ENCODE assay signal across 8 cellular contexts in the genomic region with DNA sequence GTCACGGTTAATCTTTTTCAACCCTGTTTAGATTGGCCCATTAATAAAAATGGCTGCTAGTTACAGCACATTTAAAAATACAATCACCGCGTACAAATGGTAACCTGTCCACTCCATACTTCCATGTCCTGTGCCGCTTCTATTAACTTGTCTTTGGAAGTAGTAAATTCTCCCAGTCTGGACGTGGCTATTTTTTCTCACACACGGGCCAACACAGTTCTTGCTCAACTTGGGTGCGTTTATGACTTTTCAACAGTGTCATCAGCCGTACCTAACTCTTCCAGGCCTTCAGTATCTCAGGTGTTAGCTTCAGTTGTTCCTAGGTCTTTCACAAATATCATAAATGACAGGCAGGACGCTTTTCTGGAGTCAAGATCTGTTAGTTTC. TPM values are rescaled to one million over a fixed set of nuclear protein-coding genes. Genes with fewer than 3 reads are reported as not detected.
DNase-seq lines count a peak whose midpoint lies in the region; ATAC-seq and TF ChIP-seq lines count a peak whose summit lies in the region.

No MANE protein-coding gene starts in this region.

- peak overlapping the region; percentile 94 for H3K27ac ChIP-seq in colonic mucosa
- peak overlapping the region; percentile 96 for H3K27ac ChIP-seq in muscle layer of colon (ENCODE audit: low read depth, low read length)

- H3K4me1 ChIP-seq in colonic mucosa (peaks cover 4% of the 10 kb centered on the region), muscle layer of colon (ENCODE audit: insufficient read depth, low read length) (peaks cover 30% of the 10 kb centered on the region)

- DNase-seq in EH (ENCODE audit: low read depth) (peak; percentile 34), LNCaP clone FGC (ENCODE audit: low read depth) (no peak), colonic mucosa (no peak), NCI-H2196 (lab: John Stamatoyannopoulos, UW; ENCODE audit: unreplicated experiment) (no peak), NOMO-1 treated with DMSO at 0.1 percent for 48 hours (lab: John Stamatoyannopoulos, UW; ENCODE audit: unreplicated experiment) (no peak)
- DNase-seq in stimulated activated CD4-positive, alpha-beta T cell treated with anti-CD3 and anti-CD28 coated beads, Interleukin-2, amount 100 ng/mL, for 24 hours: no peak

- H3K9ac ChIP-seq in colonic mucosa (ENCODE audit: low read depth in 2 of 2, low read length in 2 of 2): peak overlapping the region; percentile 78 to 98
- peak overlapping the region; percentile 92 for H3K9ac ChIP-seq in muscle layer of colon (ENCODE audit: low read length)

- TF ChIP-seq CTCF in LNCaP clone FGC (IDR thresholded peaks at IDR 0.05; ENCODE audit: control insufficient read depth, extremely low read depth, insufficient read depth): no peak
- TF ChIP-seq CTCF in colonic mucosa (IDR thresholded peaks at IDR 0.05): no peak

- H3K27me3 ChIP-seq in colonic mucosa (no peaks in the 10 kb centered on the region), muscle layer of colon (ENCODE audit: control insufficient read depth in 1 of 2, insufficient read depth in 2 of 2, low read length in 2 of 2) (no peaks in the 10 kb centered on the region)

- H3K9me3 ChIP-seq in colonic mucosa (no peaks in the 10 kb centered on the region), muscle layer of colon (ENCODE audit: low read length) (no peaks in the 10 kb centered on the region)

- H3K36me3 ChIP-seq in colonic mucosa: no peaks in the 10 kb centered on the region
- H3K36me3 ChIP-seq in muscle layer of colon (ENCODE audit: insufficient read depth, low read length): no peaks in the 10 kb centered on the region

- H3K4me3 ChIP-seq in LNCaP clone FGC (ENCODE audit: low read depth, low read length): peak overlapping the region; percentile 85
- peak overlapping the region; percentile 86 for H3K4me3 ChIP-seq in colonic mucosa
- H3K4me3 ChIP-seq in muscle layer of colon (ENCODE audit: low read depth in 1 of 2, low read length in 2 of 2): peak overlapping the region; percentile 47 to 89

- intact Hi-C loops in colonic mucosa (cut with DNase I): loop anchor here (5.0 to 10.0 kb wide), 2 partner anchors 66 to 82 kb away; no protein-coding TSS in a partner anchor

- ATAC-seq in GM18909 (IDR thresholded peaks at IDR 0.05; ENCODE audit: poor library complexity, unreplicated experiment): no peak

RNA-seq across cellular contexts. Expression of gene PCNX1, which starts 0.5 kb away (rescaled TPM):
- 10 to 100 TPM; 18.1 to 26.7 TPM for total RNA-seq in colonic mucosa
